Comparison of ENCODE assay signal across 1 cellular context in genomic region chr15:54374184-54374947, GRCh38.
TF ChIP-seq lines count a peak whose summit lies in the region.

No MANE protein-coding gene starts in this region.

TF ChIP-seq in H1, 55 proteins besides CTCF, POLR2A, EP300 and RAD21 (continued from another document):
- TF ChIP-seq JUND (IDR thresholded peaks at IDR 0.05; ENCODE audit: low read length) (no peak), ASH2L (IDR thresholded peaks at IDR 0.05; ENCODE audit: low read length) (no peak), CEBPB (IDR thresholded peaks at IDR 0.05; ENCODE audit: low read depth, low read length) (no peak)
